In the genomic region with DNA sequence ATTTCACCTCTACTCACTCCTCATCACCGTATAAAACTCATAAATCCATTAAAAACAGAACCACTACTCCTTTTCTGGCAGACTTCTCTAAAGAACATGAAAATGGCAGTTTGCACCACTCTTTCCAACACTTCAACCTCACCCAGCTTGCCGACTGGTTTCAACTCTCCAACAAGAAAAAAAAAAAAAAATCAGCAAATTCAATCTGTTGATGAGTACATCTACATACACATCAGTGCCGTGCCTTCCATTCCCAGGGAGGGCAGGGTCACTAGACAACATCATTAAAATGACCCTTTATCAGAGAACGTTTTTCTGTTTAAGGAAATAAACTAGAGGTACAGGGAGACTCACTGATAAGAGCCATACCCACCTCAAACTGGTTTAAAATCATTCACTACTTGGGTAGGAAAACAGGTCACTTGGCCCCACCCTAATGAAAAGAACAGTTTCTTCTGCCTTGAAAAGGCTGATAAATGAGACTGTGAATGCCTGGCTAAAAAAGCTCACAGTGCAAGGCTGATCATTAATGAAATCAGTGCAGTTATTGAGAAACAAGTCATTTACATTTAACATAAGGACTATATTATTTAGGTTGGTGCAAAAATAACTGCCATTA, we compare ENCODE assay signal across 9 cellular contexts. TPM values are rescaled to one million over a fixed set of nuclear protein-coding genes. Genes with fewer than 3 reads are reported as not detected.
DNase-seq lines count a peak whose midpoint lies in the region; ATAC-seq and TF ChIP-seq lines count a peak whose summit lies in the region.
"Had no signal": no experiment of that assay in that cellular context is flagged by ENCODE, and none has a peak within 500 bp of the region (broad histone marks: within the 10 kb centered on the region; RNA-seq: fewer than 3 reads in every experiment).

No MANE protein-coding gene starts in this region.

- H3K27me3 ChIP-seq in SK-N-SH (ENCODE audit: insufficient read depth) (no peaks in the 10 kb centered on the region), kidney epithelial cell (ENCODE audit: control insufficient read depth, insufficient read depth, low read length) (no peaks in the 10 kb centered on the region), thoracic aorta (replicated peaks; ENCODE audit: insufficient read depth) (no peaks in the 10 kb centered on the region)

- H3K4me3 ChIP-seq in SK-N-SH (ENCODE audit: low read depth in 2 of 2, low read length in 1 of 2): peak overlapping the region; percentile 29 to 95; a peak in 3 of 4 replicates
- H3K4me3 ChIP-seq in kidney epithelial cell (ENCODE audit: low read depth, low read length): peak overlapping the region; percentile 14
- H3K4me3 ChIP-seq in thoracic aorta: peak overlapping the region; percentile 60
- H3K4me3 ChIP-seq: HAP-1 had no signal

- H3K4me1 ChIP-seq in SK-N-SH (ENCODE audit: control insufficient read depth in 1 of 2, insufficient read depth in 2 of 2, low read depth in 1 of 2, low read length in 1 of 2) (peaks cover 13 to 56% of the 10 kb centered on the region in 2 experiments), thoracic aorta (ENCODE audit: control insufficient read depth in 1 of 2, low read depth in 2 of 2) (peaks cover 54 to 94% of the 10 kb centered on the region in 2 donors)

- peak overlapping the region; percentile 95 for H3K4me2 ChIP-seq in SK-N-SH

- 20% methylated on average over 4 of the region's 4 CpGs for WGBS in SK-N-SH (ENCODE audit: low lambda C conversion rate)

- H3K27ac ChIP-seq in SK-N-SH (ENCODE audit: low read depth in 2 of 2, low read length in 1 of 2) (peak overlapping the region; percentile 81 to 99; a peak in 3 of 4 replicates), thoracic aorta (peak overlapping the region; percentile 59 to 99)

- H4K20me1 ChIP-seq in SK-N-SH (ENCODE audit: insufficient read depth): peaks cover 100% of the 10 kb centered on the region

- H3K36me3 ChIP-seq in SK-N-SH (replicated peaks in 1 of 2; ENCODE audit: control insufficient read depth in 1 of 2, insufficient read depth in 2 of 2, low read length in 1 of 2) (peaks cover 31 to 77% of the 10 kb centered on the region in 2 experiments), kidney epithelial cell (ENCODE audit: control insufficient read depth, insufficient read depth, low read length) (peaks cover 5% of the 10 kb centered on the region), thoracic aorta (no peaks in the 10 kb centered on the region)

- H3K9ac ChIP-seq in SK-N-SH: peak overlapping the region; percentile 99

- TF ChIP-seq RAD21 in SK-N-SH (IDR thresholded peaks at IDR 0.05; ENCODE audit: low read length): no peak

- no peaks in the 10 kb centered on the region for H3K9me3 ChIP-seq in SK-N-SH
- H3K9me3 ChIP-seq in thoracic aorta: no peaks in the 10 kb centered on the region
- H3K9me3 ChIP-seq: HAP-1 had no signal

- TF ChIP-seq CTCF in SK-N-SH (IDR thresholded peaks at IDR 0.05) (no peak), kidney epithelial cell (IDR thresholded peaks at IDR 0.05; ENCODE audit: insufficient read depth, low read length, poor library complexity, severe bottlenecking) (no peak), thoracic aorta (IDR thresholded peaks at IDR 0.05) (no peak)

- CTCF ChIA-PET in SK-N-SH (lab: Yijun Ruan, JAX): no interaction called here

- H3F3A ChIP-seq in SK-N-SH (replicated peaks; ENCODE audit: insufficient read depth): peaks cover 92% of the 10 kb centered on the region

- no peaks in the 10 kb centered on the region for H3K9me2 ChIP-seq in SK-N-SH

- H2AFZ ChIP-seq in SK-N-SH (ENCODE audit: low read depth): no peak overlapping the region

- ATAC-seq in SK-N-SH treated with all-trans-retinoic acid at 6 μM for 48 hours: no peak
- no peak for ATAC-seq in thoracic aorta (ENCODE audit: insufficient number of reproducible peaks, low FRiP score, low read depth)
- ATAC-seq in GM18517 (IDR thresholded peaks at IDR 0.05; ENCODE audit: unreplicated experiment): no peak

- POLR2A ChIA-PET in SK-N-SH (lab: Yijun Ruan, JAX): no interaction called here

- TF ChIP-seq EP300 in SK-N-SH (IDR thresholded peaks at IDR 0.05; ENCODE audit: borderline replicate concordance in 1 of 2, low read depth in 1 of 2, low read length in 1 of 2): no peak

- H3K79me2 ChIP-seq in SK-N-SH (ENCODE audit: insufficient read depth): peaks cover 100% of the 10 kb centered on the region

- DNase-seq in SK-N-SH (no peak), astrocyte of the hippocampus (ENCODE audit: low read depth, low spot score) (peak; percentile 27), kidney epithelial cell (ENCODE audit: low read depth) (no peak), thoracic aorta (ENCODE audit: low spot score) (no peak), NCI-H82 treated with DMSO at 0.1 percent for 48 hours (lab: John Stamatoyannopoulos, UW; ENCODE audit: unreplicated experiment) (no peak), GOT3 (lab: John Stamatoyannopoulos, UW) (no peak)

TF ChIP-seq in SK-N-SH, 30 proteins besides CTCF, POLR2A, EP300 and RAD21:
- TF ChIP-seq JUND (IDR thresholded peaks at IDR 0.05) (no peak), SMC3 (IDR thresholded peaks at IDR 0.05; ENCODE audit: low read depth, low read length) (no peak), FOSL2 (IDR thresholded peaks at IDR 0.05; ENCODE audit: borderline replicate concordance, low read depth) (no peak)

TF ChIP-seq in SK-N-SH treated with all-trans-retinoic acid at 6 μM for 48 hours, 23 proteins besides CTCF, POLR2A, EP300 and RAD21:
- TF ChIP-seq GLIS3 (CRISPR knock-in tag; IDR thresholded peaks at IDR 0.05): no peak
- TF ChIP-seq ZNF70 (CRISPR knock-in tag; IDR thresholded peaks at IDR 0.05): no peak
- no peak for TF ChIP-seq ZC3H10 (CRISPR knock-in tag; IDR thresholded peaks at IDR 0.05)

RNA-seq across cellular contexts. Expression of a gene that starts 6.0 kb away (rescaled TPM):
- 4,669 and 5,711 TPM in 2 replicates for polyA plus RNA-seq in SK-N-SH (2012; rRNA removed)
- polyA plus RNA-seq in SK-N-SH (2012; cell fraction: cytosol; rRNA removed): 5,477 and 5,705 TPM in 2 replicates
- 2,958 and 4,347 TPM in 2 replicates for polyA plus RNA-seq in SK-N-SH (2012; cell fraction: nucleus; rRNA removed)
- total RNA-seq in kidney epithelial cell (2,658 and 2,688 TPM in 2 replicates), thoracic aorta (100 to 1,000 TPM; 752 to 812 TPM)
